Comparison of ENCODE assay signal across 19 cellular contexts in genomic region chr20:57737349-57737748, GRCh38.
"Had no signal": no experiment of that assay in that cellular context is flagged by ENCODE, and none has a peak within 500 bp of the region (broad histone marks: within the 10 kb centered on the region; RNA-seq: fewer than 3 reads in every experiment).

No MANE protein-coding gene starts in this region.

- H3K36me3 ChIP-seq: SJCRH30 had no signal

- H3K9me3 ChIP-seq: SJCRH30, SK-N-SH had no signal

- H3K4me2 ChIP-seq: SK-N-SH had no signal

- H3K27me3 ChIP-seq: SJCRH30 had no signal

- H3K9ac ChIP-seq: SK-N-SH had no signal

- DNase-seq: activated CD4-positive, alpha-beta T cell treated with anti-CD3 and anti-CD28 coated beads for 48 hours; activated CD4-positive, alpha-beta T cell treated with anti-CD3 and anti-CD28 coated beads, Interleukin-2, amount 50 U/mL, for 4 hours; activated CD4-positive, CD25-positive, alpha-beta regulatory T cell treated with anti-CD3 and anti-CD28 coated beads, Interleukin-2, amount 50 U/mL, for 72 hours; activated CD8-positive, alpha-beta T cell treated with anti-CD3 and anti-CD28 coated beads, Interleukin-2, amount 10 ng/mL, durations not matched to agents 7 days and 5 days; activated effector memory CD4-positive, alpha-beta T cell treated with anti-CD3 and anti-CD28 coated beads, Interleukin-2, amount 50 U/mL, for 16 hours; activated naive CD4-positive, alpha-beta T cell treated with anti-CD3 and anti-CD28 coated beads for 36 hours; activated T-cell treated with anti-CD3 and anti-CD28 coated beads, Interleukin-2, amount 50 U/mL, for 4 hours; amygdala; Karpas-422; NCI-H1105 treated with DMSO at 0.1 percent for 48 hours; NCI-H1694 treated with DMSO at 0.1 percent for 48 hours; NCI-H2029 treated with DMSO at 0.1 percent for 48 hours; NCI-H446; NCI-H524; OCI-M1; Right ventricle myocardium superior; SK-N-SH; T-helper 1 cell had no signal

- H3K27ac ChIP-seq: SJCRH30 had no signal
